Comparison of ENCODE assay signal across 30 cellular contexts in the genomic region with DNA sequence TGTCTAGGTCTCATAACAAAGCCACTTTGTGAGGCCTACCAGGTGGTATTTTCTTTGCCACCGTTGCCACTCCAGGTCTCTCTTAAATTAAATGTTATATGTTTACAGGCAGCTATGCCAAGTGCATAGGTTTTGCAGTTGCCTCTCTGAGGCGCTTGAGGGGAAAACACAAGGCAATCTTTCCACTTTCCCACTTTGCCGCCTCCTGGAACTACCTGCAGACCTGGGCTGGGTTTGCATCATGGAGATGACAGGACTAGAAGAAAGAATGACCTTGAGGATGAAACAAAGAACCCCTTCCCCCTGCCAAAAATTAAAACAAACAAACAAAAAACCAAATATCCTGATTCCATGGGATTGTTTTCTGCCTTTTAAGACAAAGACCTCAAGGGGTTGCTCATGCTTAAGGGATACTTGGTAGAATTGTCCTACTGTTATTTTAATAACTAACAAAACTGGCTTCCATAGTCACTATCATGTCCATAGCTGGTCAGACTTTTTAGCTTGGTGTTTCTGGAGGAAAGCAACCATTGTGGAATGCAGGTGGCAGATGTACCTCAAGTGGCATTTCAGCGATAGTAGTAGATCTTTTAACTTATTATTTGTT.
DNase-seq lines count a peak whose midpoint lies in the region; ATAC-seq and TF ChIP-seq lines count a peak whose summit lies in the region.
"Had no signal": no experiment of that assay in that cellular context is flagged by ENCODE, and none has a peak within 500 bp of the region (broad histone marks: within the 10 kb centered on the region; RNA-seq: fewer than 3 reads in every experiment).

No MANE protein-coding gene starts in this region.

- no peaks in the 10 kb centered on the region for H3K27me3 ChIP-seq in layer of hippocampus (ENCODE audit: control insufficient read depth, insufficient read depth, low read length)
- H3K27me3 ChIP-seq: SJCRH30, testis had no signal

- DNase-seq in DMS 273 (lab: John Stamatoyannopoulos, UW; ENCODE audit: unreplicated experiment) (peak; percentile 43), DMS 273 treated with DMSO at 0.1 percent for 48 hours (lab: John Stamatoyannopoulos, UW) (no peak), HFF-Myc (ENCODE audit: extremely low read depth, low read depth) (no peak), astrocyte of the spinal cord (ENCODE audit: low read depth, low spot score) (peak; percentile 39), NCI-H1436 treated with DMSO at 0.1 percent for 48 hours (lab: John Stamatoyannopoulos, UW) (no peak), cortex of kidney (lab: John Stamatoyannopoulos, UW) (no peak)
- DNase-seq in activated naive CD4-positive, alpha-beta T cell treated with anti-CD3 and anti-CD28 coated beads, Interleukin-2, amount 50 U/mL, for 72 hours (ENCODE audit: low spot score in 2 of 2) = no peak
- DNase-seq: activated CD4-positive, alpha-beta T cell treated with anti-CD3 and anti-CD28 coated beads for 4 hours; activated naive CD8-positive, alpha-beta T cell treated with anti-CD3 and anti-CD28 coated beads, Interleukin-2, amount 50 U/mL, for 24 hours; activated T-cell treated with anti-CD3 and anti-CD28 coated beads, Interleukin-2, amount 50 U/mL, for 24 hours; dermis blood vessel endothelial cell; DMS79 treated with DMSO at 0.1 percent for 48 hours; GF-D8; hippocampal formation; NCI-H1048; NCI-H226; NCI-H526 treated with DMSO at 0.1 percent for 48 hours; nephron progenitor cell; stimulated activated naive B cell treated with anti-CD40 and anti-IgM and Interleukin-4, amounts not matched to agents 10 μg/mL and 1 μg/mL and 100 μg/mL, for 72 hours; T1000; testis; WERI-Rb-1 had no signal

- in situ Hi-C loops in astrocyte of the spinal cord (cut with HindIII; ENCODE audit: low sequenced_read_pairs) = no loop called here

- no peaks in the 10 kb centered on the region for H3K9me3 Mint-ChIP-seq in activated naive CD4-positive, alpha-beta T cell treated with anti-CD3 and anti-CD28 coated beads, Interleukin-2, amount 50 U/mL, for 72 hours
- H3K9me3 Mint-ChIP-seq: activated naive CD8-positive, alpha-beta T cell treated with anti-CD3 and anti-CD28 coated beads, Interleukin-2, amount 50 U/mL, for 24 hours; activated T-cell treated with anti-CD3 and anti-CD28 coated beads, Interleukin-2, amount 50 U/mL, for 24 hours; CD14-positive monocyte; central memory CD8-positive, alpha-beta T cell; nephron progenitor cell; stimulated activated naive B cell treated with anti-CD40 and anti-IgM and Interleukin-4, amounts not matched to agents 10 μg/mL and 1 μg/mL and 100 μg/mL, for 72 hours had no signal

- H3K27ac Mint-ChIP-seq in activated naive CD4-positive, alpha-beta T cell treated with anti-CD3 and anti-CD28 coated beads, Interleukin-2, amount 50 U/mL, for 72 hours = no peak overlapping the region
- H3K27ac Mint-ChIP-seq: activated naive CD8-positive, alpha-beta T cell treated with anti-CD3 and anti-CD28 coated beads, Interleukin-2, amount 50 U/mL, for 24 hours; activated T-cell treated with anti-CD3 and anti-CD28 coated beads, Interleukin-2, amount 50 U/mL, for 24 hours; CD14-positive monocyte; stimulated activated naive B cell treated with anti-CD40 and anti-IgM and Interleukin-4, amounts not matched to agents 10 μg/mL and 1 μg/mL and 100 μg/mL, for 72 hours had no signal

- peak overlapping the region; percentile 59 for H3K27ac ChIP-seq in layer of hippocampus (ENCODE audit: low read depth, low read length)
- H3K27ac ChIP-seq: 22Rv1, testis, WERI-Rb-1 had no signal

- TF ChIP-seq CTCF in HFF-Myc (IDR thresholded peaks at IDR 0.05; ENCODE audit: low read depth, low read length, missing control alignments) (peak; percentile 3), astrocyte of the spinal cord (IDR thresholded peaks at IDR 0.05; ENCODE audit: low read depth, low read length) (peak; percentile 13)

- H3K4me3 ChIP-seq in HFF-Myc (replicated peaks; ENCODE audit: low read depth, low read length) (no peak overlapping the region), astrocyte of the spinal cord (ENCODE audit: low read depth, low read length) (no peak overlapping the region)
- H3K4me3 ChIP-seq: lung, SJCRH30, skin epidermis, testis had no signal

- no peaks in the 10 kb centered on the region for H3K36me3 Mint-ChIP-seq in activated naive CD4-positive, alpha-beta T cell treated with anti-CD3 and anti-CD28 coated beads, Interleukin-2, amount 50 U/mL, for 72 hours
- H3K36me3 Mint-ChIP-seq: CD14-positive monocyte had no signal

- ATAC-seq in activated naive CD4-positive, alpha-beta T cell treated with anti-CD3 and anti-CD28 coated beads, Interleukin-2, amount 50 U/mL, for 72 hours = no peak
- ATAC-seq: activated naive CD8-positive, alpha-beta T cell treated with anti-CD3 and anti-CD28 coated beads, Interleukin-2, amount 50 U/mL, for 24 hours; HCT116; stimulated activated naive B cell treated with anti-CD40 and anti-IgM and Interleukin-4, amounts not matched to agents 10 μg/mL and 1 μg/mL and 100 μg/mL, for 72 hours had no signal

Comparison
In these comparisons a context has a peak if more than half of its experiments do, and no peak if none do; other contexts are left out.
1. DNase-seq: peak in DMS 273 (single experiment) and astrocyte of the spinal cord (single experiment); none in DMS 273 treated with DMSO at 0.1 percent for 48 hours (single experiment), HFF-Myc (single experiment), NCI-H1436 treated with DMSO at 0.1 percent for 48 hours (single experiment), activated naive CD4-positive, alpha-beta T cell treated with anti-CD3 and anti-CD28 coated beads, Interleukin-2, amount 50 U/mL, for 72 hours (0 of 2) and cortex of kidney (single experiment).